ENCODE assay signal across 22 cellular contexts in the genomic region with DNA sequence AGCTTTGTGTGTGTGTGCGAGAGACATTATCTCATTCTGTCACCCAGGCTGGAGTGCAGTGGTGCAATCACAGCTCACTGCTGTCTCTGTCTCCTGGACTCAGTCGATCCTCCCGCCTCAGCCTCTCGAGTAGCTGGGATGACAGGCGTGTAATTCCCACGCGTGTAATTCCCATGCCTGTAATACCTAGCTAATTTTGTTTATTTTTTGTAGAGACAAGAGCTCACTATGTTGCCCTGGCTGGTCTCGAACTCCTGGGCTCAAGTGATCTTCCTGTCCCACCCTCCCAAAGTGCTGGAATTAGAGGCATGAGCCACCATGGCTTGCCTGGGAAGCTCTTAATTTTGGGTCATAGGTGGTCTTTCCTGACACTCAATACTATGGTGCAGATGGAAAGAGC.
DNase-seq lines count a peak whose midpoint lies in the region; ATAC-seq and TF ChIP-seq lines count a peak whose summit lies in the region.
"Had no signal": no experiment of that assay in that cellular context is flagged by ENCODE, and none has a peak within 500 bp of the region (broad histone marks: within the 10 kb centered on the region; RNA-seq: fewer than 3 reads in every experiment).

No MANE protein-coding gene starts in this region.

- H3K4ac ChIP-seq in neuronal stem cell (ENCODE audit: low read length) = no peak overlapping the region

- H3K4me3 ChIP-seq in RWPE2 (ENCODE audit: severe bottlenecking) = no peak overlapping the region
- no peak overlapping the region for H3K4me3 ChIP-seq in endodermal cell (ENCODE audit: low read length)
- H3K4me3 ChIP-seq in neuronal stem cell (ENCODE audit: low read length in 2 of 2) = no peak overlapping the region
- H3K4me3 ChIP-seq: A549; BLaER1 treated with 17β-estradiol and CSF1 and Interleukin-3, amounts not matched to agents 10 nM and 100 nM; GM12878 had no signal

- no peak overlapping the region for H3K27ac Mint-ChIP-seq in endodermal cell
- H3K27ac Mint-ChIP-seq: CD14-positive monocyte; CD4-positive, alpha-beta T cell had no signal

- DNase-seq in RWPE2 (ENCODE audit: low spot score) (peak; percentile 7), endodermal cell (peak; percentile 19), neuronal stem cell (ENCODE audit: low spot score) (no peak), NOMO-1 treated with dmso at 0.1 percent for 144 hours (lab: John Stamatoyannopoulos, UW; ENCODE audit: unreplicated experiment) (no peak)
- DNase-seq: 8988T; ACHN; AML-193; BE2C; CD4-positive, alpha-beta T cell; CD8-positive, alpha-beta memory T cell; DMS 273 treated with DMSO at 0.1 percent for 48 hours; DMS79; EL; GDM1; GOT3; HCEC 1CT had no signal

- H2BK5ac ChIP-seq in neuronal stem cell (ENCODE audit: low read length) = no peak overlapping the region

- H3K18ac ChIP-seq in neuronal stem cell (ENCODE audit: low read length) = no peak overlapping the region

- no peaks in the 10 kb centered on the region for H3K79me1 ChIP-seq in neuronal stem cell (ENCODE audit: low read depth, low read length)

- H3K27me3 Mint-ChIP-seq in endodermal cell (ENCODE audit: insufficient read depth) = peaks cover 7% of the 10 kb centered on the region
- H3K27me3 Mint-ChIP-seq: CD4-positive, alpha-beta T cell had no signal

- no peak overlapping the region for H3K4me2 ChIP-seq in neuronal stem cell (ENCODE audit: insufficient read depth, low read length, poor library complexity, severe bottlenecking)
- H3K4me2 ChIP-seq: A549; BLaER1 treated with 17β-estradiol and CSF1 and Interleukin-3, amounts not matched to agents 10 nM and 100 nM had no signal

- peak overlapping the region; percentile 10 for H2AK5ac ChIP-seq in neuronal stem cell (ENCODE audit: low read depth, low read length)

- no peak for ATAC-seq in RWPE2 (ENCODE audit: low read depth)
- ATAC-seq in GM18867 (IDR thresholded peaks at IDR 0.05; ENCODE audit: unreplicated experiment) = no peak
- ATAC-seq in GM21737 (IDR thresholded peaks at IDR 0.05; ENCODE audit: unreplicated experiment) = no peak
- ATAC-seq: A549, GM12878 had no signal

- H3K9ac ChIP-seq in endodermal cell (ENCODE audit: extremely low read depth, low read length, poor library complexity, severe bottlenecking) (no peak overlapping the region), neuronal stem cell (ENCODE audit: low read depth, low read length, poor library complexity) (no peak overlapping the region)
- H3K9ac ChIP-seq: BLaER1 treated with 17β-estradiol and CSF1 and Interleukin-3, amounts not matched to agents 10 nM and 100 nM had no signal

- H2BK15ac ChIP-seq in neuronal stem cell (ENCODE audit: low read length) = no peak overlapping the region

- no peak overlapping the region for H3K23ac ChIP-seq in neuronal stem cell (ENCODE audit: low read depth, low read length, poor library complexity)

- no peak overlapping the region for H3K27ac ChIP-seq in RWPE2 (ENCODE audit: poor library complexity, severe bottlenecking)
- H3K27ac ChIP-seq in endodermal cell (ENCODE audit: low read depth, low read length) = no peak overlapping the region
- no peak overlapping the region for H3K27ac ChIP-seq in neuronal stem cell (replicated peaks; ENCODE audit: low read length)
- H3K27ac ChIP-seq: A549; BLaER1 treated with 17β-estradiol and CSF1 and Interleukin-3, amounts not matched to agents 10 nM and 100 nM had no signal

- H2BK120ac ChIP-seq in neuronal stem cell (ENCODE audit: low read depth, low read length) = no peak overlapping the region

- 95% methylated on average over 8 of the region's 8 CpGs for WGBS in endodermal cell (ENCODE audit: insufficient coverage in 1 of 2, insufficient read length in 1 of 2), 2 experiments
- no CpG with 5 or more reads among the region's 8 CpGs for WGBS in neuronal stem cell (ENCODE audit: extremely low coverage in 2 of 2, insufficient read length in 2 of 2, insufficient replicate concordance in 1 of 2), 2 donors

- no peak overlapping the region for H4K8ac ChIP-seq in neuronal stem cell (ENCODE audit: low read depth, low read length)

- no peak overlapping the region for H3K14ac ChIP-seq in neuronal stem cell (ENCODE audit: low read length)

- TF ChIP-seq CTCF in RWPE2 (IDR thresholded peaks at IDR 0.05; ENCODE audit: poor library complexity, severe bottlenecking) (no peak), endodermal cell (conservative IDR thresholded peaks at IDR 0.05) (no peak)

- H3K9me3 ChIP-seq in RWPE2 (ENCODE audit: severe bottlenecking) = no peaks in the 10 kb centered on the region
- no peaks in the 10 kb centered on the region for H3K9me3 ChIP-seq in endodermal cell (ENCODE audit: control insufficient read depth, low read length)
- H3K9me3 ChIP-seq in neuronal stem cell (replicated peaks in 1 of 2; ENCODE audit: control insufficient read depth in 2 of 2, insufficient read depth in 1 of 2, low read depth in 1 of 2, low read length in 2 of 2) = no peaks in the 10 kb centered on the region
- H3K9me3 ChIP-seq: BE2C had no signal

- H3K4me1 ChIP-seq in RWPE2 (ENCODE audit: insufficient read depth, poor library complexity, severe bottlenecking) (no peaks in the 10 kb centered on the region), endodermal cell (ENCODE audit: control insufficient read depth, insufficient read depth, low read length) (no peaks in the 10 kb centered on the region), neuronal stem cell (ENCODE audit: control insufficient read depth in 2 of 2, insufficient read depth in 1 of 2, low read depth in 1 of 2, low read length in 2 of 2) (peaks cover 0 to 16% of the 10 kb centered on the region in 2 donors)
- H3K4me1 ChIP-seq: A549, BE2C had no signal

- H4K91ac ChIP-seq in neuronal stem cell (ENCODE audit: low read depth, low read length, poor library complexity) = peak overlapping the region; percentile 4

- peaks cover 7% of the 10 kb centered on the region for H3K27me3 ChIP-seq in RWPE2 (ENCODE audit: insufficient read depth, poor library complexity, severe bottlenecking)
- no peaks in the 10 kb centered on the region for H3K27me3 ChIP-seq in endodermal cell (ENCODE audit: control insufficient read depth, insufficient read depth, low read length, poor library complexity, severe bottlenecking)
- no peaks in the 10 kb centered on the region for H3K27me3 ChIP-seq in neuronal stem cell (ENCODE audit: control insufficient read depth in 3 of 3, insufficient read depth in 3 of 3, low read depth in 1 of 3, low read length in 3 of 3)
- H3K27me3 ChIP-seq: BE2C; BLaER1 treated with 17β-estradiol and CSF1 and Interleukin-3, amounts not matched to agents 10 nM and 100 nM had no signal

- H3K36me3 ChIP-seq in RWPE2 (ENCODE audit: low read depth) = no peaks in the 10 kb centered on the region
- H3K36me3 ChIP-seq in endodermal cell (ENCODE audit: control insufficient read depth, insufficient read depth, low read length) = no peaks in the 10 kb centered on the region
- no peaks in the 10 kb centered on the region for H3K36me3 ChIP-seq in neuronal stem cell (replicated peaks in 1 of 2; ENCODE audit: control insufficient read depth in 2 of 2, insufficient read depth in 2 of 2, low read length in 2 of 2)
- H3K36me3 ChIP-seq: BE2C; BLaER1 treated with 17β-estradiol and CSF1 and Interleukin-3, amounts not matched to agents 10 nM and 100 nM had no signal

- H3K4me3 Mint-ChIP-seq in endodermal cell = no peak overlapping the region
- H3K4me3 Mint-ChIP-seq: CD14-positive monocyte; CD4-positive, alpha-beta T cell; CD8-positive, alpha-beta memory T cell had no signal

- no peak overlapping the region for H2BK12ac ChIP-seq in neuronal stem cell (ENCODE audit: low read length)

- no peak overlapping the region for H2AFZ ChIP-seq in neuronal stem cell (ENCODE audit: low read length)

- peaks cover 1% of the 10 kb centered on the region for H3K9me3 Mint-ChIP-seq in endodermal cell
- H3K9me3 Mint-ChIP-seq: CD4-positive, alpha-beta T cell; CD8-positive, alpha-beta memory T cell had no signal

- H3K4me1 Mint-ChIP-seq in endodermal cell = no peaks in the 10 kb centered on the region
- H3K4me1 Mint-ChIP-seq: CD14-positive monocyte; CD8-positive, alpha-beta memory T cell had no signal

- H3K36me3 Mint-ChIP-seq in endodermal cell (ENCODE audit: low read depth) = no peaks in the 10 kb centered on the region
- H3K36me3 Mint-ChIP-seq: CD14-positive monocyte; CD8-positive, alpha-beta memory T cell had no signal

Comparison
In these comparisons a context has a peak if more than half of its experiments do, and no peak if none do; other contexts are left out.
1. DNase-seq: peak in RWPE2 (single experiment) and endodermal cell (single experiment); none in neuronal stem cell (single experiment) and NOMO-1 treated with dmso at 0.1 percent for 144 hours (single experiment).